Comparison of ENCODE assay signal across 28 cellular contexts in genomic region chr11:70433038-70433437, GRCh38. TPM values are rescaled to one million over a fixed set of nuclear protein-coding genes. Genes with fewer than 3 reads are reported as not detected.
"Had no signal": no experiment of that assay in that cellular context is flagged by ENCODE, and none has a peak within 500 bp of the region (broad histone marks: within the 10 kb centered on the region; RNA-seq: fewer than 3 reads in every experiment).

No MANE protein-coding gene starts in this region.

- DNase-seq: colonic mucosa; effector CD8-positive, alpha-beta T cell; endodermal cell; foreskin fibroblast; gastrocnemius medialis; heart left ventricle; left colon; midbrain; nephron progenitor cell; occipital lobe; ovary; stimulated activated CD4-positive, alpha-beta T cell treated with anti-CD3 and anti-CD28 coated beads, Interleukin-12 subunit alpha, Interleukin-12 subunit beta, amount 100 ng/mL, for 4 hours; stimulated activated CD4-positive, alpha-beta T cell treated with anti-CD3 and anti-CD28 coated beads, Interleukin-1b, Interleukin-23, amount 100 ng/mL, for 48 hours; stimulated activated CD4-positive, alpha-beta T cell treated with anti-CD3 and anti-CD28 coated beads, Interleukin-4, amount 100 ng/mL, for 1 hour; stimulated activated CD8-positive, alpha-beta memory T cell treated with anti-CD3 and anti-CD28 coated beads, Interleukin-4, amount 100 ng/mL, for 48 hours; stimulated activated naive CD4-positive, alpha-beta T cell treated with Interleukin-2 at 50 U/mL for 16 hours; stomach; thyroid gland; trophoblast cell had no signal

- H3K4me3 ChIP-seq: colonic mucosa, gastrocnemius medialis, heart left ventricle, hepatocyte, lung, ovary, smooth muscle cell, stomach, thyroid gland, vagina had no signal

- ATAC-seq: esophagus mucosa; gastrocnemius medialis; heart left ventricle; naive thymus-derived CD8-positive, alpha-beta T cell; sciatic nerve had no signal

- H3K79me2 ChIP-seq: hepatocyte had no signal

- H3K4me1 ChIP-seq: colonic mucosa, gastrocnemius medialis, stomach, thyroid gland, vagina had no signal

- H3K27me3 ChIP-seq: colonic mucosa, gastrocnemius medialis, hepatocyte, ovary, stomach, thyroid gland, vagina had no signal

- H3K4me2 ChIP-seq: hepatocyte, smooth muscle cell had no signal

- H3K9me3 ChIP-seq: colonic mucosa, gastrocnemius medialis, heart left ventricle, ovary, stomach, thyroid gland, vagina had no signal

- H3K36me3 ChIP-seq: ovary had no signal

- H3K27ac ChIP-seq: colonic mucosa, epithelial cell of prostate, gastrocnemius medialis, heart left ventricle, hepatocyte, ovary, stomach, thyroid gland, vagina had no signal

- H2AFZ ChIP-seq: hepatocyte had no signal

- FAIRE-seq: islet of Langerhans had no signal

RNA-seq across cellular contexts. Expression of gene CTTN, which starts 34.7 kb away (rescaled TPM):
- polyA plus RNA-seq: naive thymus-derived CD8-positive, alpha-beta T cell had no signal
